In genomic region chr6:24274441-24275083, GRCh38 we compare ENCODE assay signal across 7 cellular contexts.
DNase-seq lines count a peak whose midpoint lies in the region; ATAC-seq and TF ChIP-seq lines count a peak whose summit lies in the region.

No MANE protein-coding gene starts in this region.

- intact Hi-C loops in body of pancreas (cut with DNase I) = no loop called here

- no peak overlapping the region for H2AFZ ChIP-seq in osteoblast (ENCODE audit: low read length)

- no peaks in the 10 kb centered on the region for H4K20me1 ChIP-seq in osteoblast (ENCODE audit: insufficient read depth, low read length)

- H3K4me2 ChIP-seq in osteoblast (ENCODE audit: insufficient read depth, low read length) = no peak overlapping the region

- no peaks in the 10 kb centered on the region for H3K36me3 Mint-ChIP-seq in activated naive CD4-positive, alpha-beta T cell treated with anti-CD3 and anti-CD28 coated beads, Interleukin-2, amount 50 U/mL, for 72 hours

- H3K27me3 ChIP-seq in body of pancreas = no peaks in the 10 kb centered on the region
- H3K27me3 ChIP-seq in osteoblast (ENCODE audit: insufficient read depth, low read length) = no peaks in the 10 kb centered on the region

- H3K27ac ChIP-seq in body of pancreas = no peak overlapping the region
- H3K27ac ChIP-seq in osteoblast (ENCODE audit: low read depth, low read length) = no peak overlapping the region

- no peak overlapping the region for H3K27ac Mint-ChIP-seq in activated naive CD4-positive, alpha-beta T cell treated with anti-CD3 and anti-CD28 coated beads, Interleukin-2, amount 50 U/mL, for 72 hours

- no peaks in the 10 kb centered on the region for H3K36me3 ChIP-seq in body of pancreas (replicated peaks in 1 of 2; ENCODE audit: insufficient read depth in 1 of 2, low read depth in 2 of 2)
- H3K36me3 ChIP-seq in osteoblast (ENCODE audit: insufficient read depth, low read length) = no peaks in the 10 kb centered on the region

- WGBS in body of pancreas, 2 donors = 5 to 10% methylated on average over 1 of the region's 1 CpG

- no peaks in the 10 kb centered on the region for H3K79me2 ChIP-seq in osteoblast (ENCODE audit: insufficient read depth, low read length)

- H3K4me3 ChIP-seq in GM12864 (ENCODE audit: low read depth, low read length) = no peak overlapping the region
- no peak overlapping the region for H3K4me3 ChIP-seq in body of pancreas
- no peak overlapping the region for H3K4me3 ChIP-seq in osteoblast (ENCODE audit: insufficient read depth, low read length)

- no peak for TF ChIP-seq POLR2A in body of pancreas (IDR thresholded peaks at IDR 0.05)

- DNase-seq in GM12864 (ENCODE audit: low read depth) (no peak), NCI-H1105 treated with DMSO at 0.1 percent for 48 hours (lab: John Stamatoyannopoulos, UW) (peak; percentile 19), body of pancreas (no peak), osteoblast (ENCODE audit: insufficient read length, low spot score, missing footprints) (no peak)
- DNase-seq in activated naive CD4-positive, alpha-beta T cell treated with anti-CD3 and anti-CD28 coated beads, Interleukin-2, amount 50 U/mL, for 72 hours (ENCODE audit: low spot score in 2 of 2) = no peak

- no peaks in the 10 kb centered on the region for H3K9me3 Mint-ChIP-seq in activated naive CD4-positive, alpha-beta T cell treated with anti-CD3 and anti-CD28 coated beads, Interleukin-2, amount 50 U/mL, for 72 hours

- H3K9me3 ChIP-seq in body of pancreas = no peaks in the 10 kb centered on the region
- H3K9me3 ChIP-seq in osteoblast (ENCODE audit: low read depth, low read length) = no peaks in the 10 kb centered on the region

- ATAC-seq in body of pancreas (no peak), HG03039 (IDR thresholded peaks at IDR 0.05; ENCODE audit: unreplicated experiment) (no peak), GM19351 (IDR thresholded peaks at IDR 0.05; ENCODE audit: unreplicated experiment) (no peak)
- no peak for ATAC-seq in activated naive CD4-positive, alpha-beta T cell treated with anti-CD3 and anti-CD28 coated beads, Interleukin-2, amount 50 U/mL, for 72 hours

- TF ChIP-seq CTCF in GM12864 (IDR thresholded peaks at IDR 0.05; ENCODE audit: low read depth, low read length, missing control alignments) = peak; percentile 55
- peak; percentile 17 to 74 (median 49) for TF ChIP-seq CTCF in body of pancreas (IDR thresholded peaks at IDR 0.05)
- peak; percentile 66 for TF ChIP-seq CTCF in osteoblast (IDR thresholded peaks at IDR 0.05; ENCODE audit: extremely low read depth, low read depth, low read length)

- H3K4me1 ChIP-seq in body of pancreas (peaks cover 8% of the 10 kb centered on the region), osteoblast (ENCODE audit: insufficient read depth, low read length) (no peaks in the 10 kb centered on the region)
